9 cellular contexts compared by ENCODE assay signal in genomic region chr12:62919827-62920226, GRCh38. TPM values are rescaled to one million over a fixed set of nuclear protein-coding genes. Genes with fewer than 3 reads are reported as not detected.
DNase-seq lines count a peak whose midpoint lies in the region; ATAC-seq and TF ChIP-seq lines count a peak whose summit lies in the region.
"Had no signal": no experiment of that assay in that cellular context is flagged by ENCODE, and none has a peak within 500 bp of the region (broad histone marks: within the 10 kb centered on the region; RNA-seq: fewer than 3 reads in every experiment).

No MANE protein-coding gene starts in this region.

- TF ChIP-seq CTCF in brain (conservative IDR thresholded peaks at IDR 0.05) = no peak

- peak overlapping the region in 4 of 5 experiments; percentile 51 to 80 (median 65) for H3K27ac Mint-ChIP-seq in brain

- H3K9me3 Mint-ChIP-seq in brain = no peaks in the 10 kb centered on the region

- H3K4me3 Mint-ChIP-seq in brain = no peak overlapping the region

- DNase-seq in DMS53 (lab: John Stamatoyannopoulos, UW) (peak; percentile 96), NCI-H2081 treated with DMSO at 0.1 percent for 48 hours (lab: John Stamatoyannopoulos, UW) (peak; percentile 64), myocyte (ENCODE audit: low read depth) (peak; percentile 96), NCI-H82 treated with DMSO at 0.1 percent for 48 hours (lab: John Stamatoyannopoulos, UW; ENCODE audit: unreplicated experiment) (no peak), NCI-H1930 (lab: John Stamatoyannopoulos, UW) (no peak)
- DNase-seq: activated gamma-delta T cell treated with Interleukin-2 at 50 U/mL for 16 hours had no signal

- H3K36me3 Mint-ChIP-seq in brain = no peaks in the 10 kb centered on the region

- peaks cover 60% of the 10 kb centered on the region for H3K4me1 Mint-ChIP-seq in brain

- no peak for ATAC-seq in GM18502 (IDR thresholded peaks at IDR 0.05; ENCODE audit: poor library complexity, unreplicated experiment)
- no peak for ATAC-seq in GM21381 (IDR thresholded peaks at IDR 0.05; ENCODE audit: unreplicated experiment)

- no peaks in the 10 kb centered on the region for H3K27me3 Mint-ChIP-seq in brain

RNA-seq across cellular contexts. Expression of gene PPM1H, which starts 15.1 kb away (rescaled TPM):
- 31.5 TPM for polyA plus RNA-seq in brain (ENCODE audit: insufficient read depth, low read depth, low replicate concordance)
- 19.3 and 24.6 TPM in 2 replicates for total RNA-seq in myocyte
- polyA plus RNA-seq in myocyte (2012) = 6.0 TPM

Comparison
In these comparisons a context has a peak if more than half of its experiments do, and no peak if none do; other contexts are left out.
1. DNase-seq: peak in DMS53 (single experiment), NCI-H2081 treated with DMSO at 0.1 percent for 48 hours (single experiment) and myocyte (single experiment); none in NCI-H82 treated with DMSO at 0.1 percent for 48 hours (single experiment) and NCI-H1930 (0 of 2).